In genomic region chr7:26681819-26682418, GRCh38 we compare ENCODE assay signal across 8 cellular contexts.
DNase-seq lines count a peak whose midpoint lies in the region; ATAC-seq, FAIRE-seq and TF ChIP-seq lines count a peak whose summit lies in the region.

No MANE protein-coding gene starts in this region.

- DNase-seq in ELR (ENCODE audit: low read depth) (peak; percentile 55), Kasumi-1 (lab: John Stamatoyannopoulos, UW) (peak; percentile 66 to 79), kidney glomerular epithelial cell (lab: John Stamatoyannopoulos, UW) (peak; percentile 53), HTR-8/SVneo (ENCODE audit: insufficient read length, low spot score) (no peak)
- DNase-seq in activated T-helper 1 cell treated with anti-CD3 and anti-CD28 coated beads, Interleukin-12 subunit alpha, Interleukin-12 subunit beta, Interleukin-2, Interleukin-4 antibody, amounts not matched to agents 30 ng/mL and 10 ng/mL and 1 ng/mL, durations not matched to agents 14 hours and 24 hours and 36 hours (ENCODE audit: low spot score), result no peak

- H3K27ac Mint-ChIP-seq in activated T-helper 1 cell treated with anti-CD3 and anti-CD28 coated beads, Interleukin-12 subunit alpha, Interleukin-12 subunit beta, Interleukin-2, Interleukin-4 antibody, amounts not matched to agents 30 ng/mL and 10 ng/mL and 1 ng/mL, durations not matched to agents 14 hours and 24 hours and 36 hours, result no peak overlapping the region

- no peaks in the 10 kb centered on the region for H3K36me3 Mint-ChIP-seq in activated T-helper 1 cell treated with anti-CD3 and anti-CD28 coated beads, Interleukin-12 subunit alpha, Interleukin-12 subunit beta, Interleukin-2, Interleukin-4 antibody, amounts not matched to agents 30 ng/mL and 10 ng/mL and 1 ng/mL, durations not matched to agents 14 hours and 24 hours and 36 hours (ENCODE audit: low read depth)

- no peaks in the 10 kb centered on the region for H3K9me3 Mint-ChIP-seq in activated T-helper 1 cell treated with anti-CD3 and anti-CD28 coated beads, Interleukin-12 subunit alpha, Interleukin-12 subunit beta, Interleukin-2, Interleukin-4 antibody, amounts not matched to agents 30 ng/mL and 10 ng/mL and 1 ng/mL, durations not matched to agents 14 hours and 24 hours and 36 hours

- peaks cover 9% of the 10 kb centered on the region for H3K27me3 Mint-ChIP-seq in activated T-helper 1 cell treated with anti-CD3 and anti-CD28 coated beads, Interleukin-12 subunit alpha, Interleukin-12 subunit beta, Interleukin-2, Interleukin-4 antibody, amounts not matched to agents 30 ng/mL and 10 ng/mL and 1 ng/mL, durations not matched to agents 14 hours and 24 hours and 36 hours (ENCODE audit: insufficient read depth)

- no peak overlapping the region for H3K27ac ChIP-seq in VCaP

- H3K4me3 Mint-ChIP-seq in activated T-helper 1 cell treated with anti-CD3 and anti-CD28 coated beads, Interleukin-12 subunit alpha, Interleukin-12 subunit beta, Interleukin-2, Interleukin-4 antibody, amounts not matched to agents 30 ng/mL and 10 ng/mL and 1 ng/mL, durations not matched to agents 14 hours and 24 hours and 36 hours, result no peak overlapping the region

- intact Hi-C loops in activated T-helper 1 cell treated with anti-CD3 and anti-CD28 coated beads, Interleukin-12 subunit alpha, Interleukin-12 subunit beta, Interleukin-2, Interleukin-4 antibody, amounts not matched to agents 30 ng/mL and 10 ng/mL and 1 ng/mL, durations not matched to agents 14 hours and 24 hours and 36 hours (cut with micrococcal nuclease), result loop anchor here (1.0 kb wide), 1 partner anchor 479 kb away; no protein-coding TSS in a partner anchor

- ATAC-seq in GM21360 (IDR thresholded peaks at IDR 0.05; ENCODE audit: unreplicated experiment) (no peak), HG02678 (IDR thresholded peaks at IDR 0.05; ENCODE audit: unreplicated experiment) (no peak)

- TF ChIP-seq CTCF in VCaP (conservative IDR thresholded peaks at IDR 0.05), result peak; percentile 88

- no peak for FAIRE-seq in HTR-8/SVneo (lab: Jason Lieb, UNC)

- H3K4me1 Mint-ChIP-seq in activated T-helper 1 cell treated with anti-CD3 and anti-CD28 coated beads, Interleukin-12 subunit alpha, Interleukin-12 subunit beta, Interleukin-2, Interleukin-4 antibody, amounts not matched to agents 30 ng/mL and 10 ng/mL and 1 ng/mL, durations not matched to agents 14 hours and 24 hours and 36 hours (ENCODE audit: low read depth), result no peaks in the 10 kb centered on the region

Comparison
In these comparisons a context has a peak if more than half of its experiments do, and no peak if none do; other contexts are left out.
1. DNase-seq: peak in ELR (single experiment), Kasumi-1 (2 of 2) and kidney glomerular epithelial cell (single experiment); none in activated T-helper 1 cell treated with anti-CD3 and anti-CD28 coated beads, Interleukin-12 subunit alpha, Interleukin-12 subunit beta, Interleukin-2, Interleukin-4 antibody, amounts not matched to agents 30 ng/mL and 10 ng/mL and 1 ng/mL, durations not matched to agents 14 hours and 24 hours and 36 hours (single experiment) and HTR-8/SVneo (single experiment).